2 cellular contexts compared by ENCODE assay signal in the genomic region with DNA sequence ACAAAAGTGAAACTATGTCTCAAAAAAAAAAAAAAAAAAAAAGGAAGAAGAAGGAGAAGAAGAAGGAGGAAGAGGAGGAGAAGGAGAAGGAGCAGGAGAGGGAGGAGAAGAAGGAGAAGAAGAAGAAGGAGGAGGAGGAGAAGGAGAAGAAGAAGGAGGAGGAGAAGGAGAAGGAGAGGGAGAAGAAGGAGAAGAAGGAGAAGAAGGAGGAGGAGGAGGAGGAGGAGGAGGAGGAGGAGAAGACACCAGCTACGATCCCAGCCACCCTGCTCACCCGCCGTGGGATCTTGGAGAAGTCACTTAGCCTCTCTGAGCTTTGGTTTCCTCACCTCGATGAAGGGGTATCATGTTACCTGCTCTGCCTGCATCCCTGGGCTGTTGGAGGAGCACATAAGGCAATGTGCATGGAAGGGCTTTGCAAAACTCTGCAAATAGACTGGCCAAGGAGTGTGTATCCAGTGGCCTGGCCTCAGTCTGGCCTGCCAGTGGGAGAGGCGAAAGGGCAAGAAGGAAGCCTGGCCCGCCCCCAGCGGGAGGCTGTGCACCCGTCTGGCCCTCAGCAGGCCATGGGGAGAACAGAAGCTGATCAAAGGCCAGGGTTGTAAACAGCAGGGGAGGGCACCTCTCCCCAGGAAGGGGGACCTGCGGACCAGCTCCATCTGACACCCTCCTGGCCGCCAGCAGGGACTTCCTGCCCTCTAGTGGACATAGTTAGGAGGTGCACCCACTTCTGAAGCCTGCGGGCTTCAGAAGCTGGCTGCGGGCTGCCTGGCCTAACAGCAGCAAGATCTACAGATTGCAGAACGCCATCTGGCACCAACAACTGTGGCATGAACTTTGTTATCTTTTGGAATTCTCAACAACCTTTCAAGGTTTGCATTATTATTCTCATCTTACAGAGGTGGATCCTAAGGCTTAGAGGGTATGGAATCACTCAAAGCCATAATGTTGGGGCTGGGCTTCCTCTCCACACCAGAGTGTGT.
A peak's percentile ranks its signal among the peaks of the same experiment; 100 is the strongest.
TF ChIP-seq lines count a peak whose summit lies in the region.

No MANE protein-coding gene starts in this region.

TF ChIP-seq in HCT116, 20 proteins besides CTCF, POLR2A, EP300 and RAD21:
- TF ChIP-seq TCF7L2 (IDR thresholded peaks at IDR 0.05; ENCODE audit: borderline replicate concordance, extremely low read depth, insufficient read depth, insufficient read length) (peak; percentile 52), FOSL1 (IDR thresholded peaks at IDR 0.05; ENCODE audit: low read depth) (no peak)

TF ChIP-seq in GM12878, 131 proteins besides CTCF, POLR2A, EP300 and RAD21:
- 0 out of 2 replicates have a peak, but pooled peaks have one; percentile 49 for TF ChIP-seq STAT1 (conservative IDR thresholded peaks at IDR 0.05)
- no peak for TF ChIP-seq STAT3 (IDR thresholded peaks at IDR 0.05; ENCODE audit: low read depth, low read length)
- TF ChIP-seq, protein P1, sequence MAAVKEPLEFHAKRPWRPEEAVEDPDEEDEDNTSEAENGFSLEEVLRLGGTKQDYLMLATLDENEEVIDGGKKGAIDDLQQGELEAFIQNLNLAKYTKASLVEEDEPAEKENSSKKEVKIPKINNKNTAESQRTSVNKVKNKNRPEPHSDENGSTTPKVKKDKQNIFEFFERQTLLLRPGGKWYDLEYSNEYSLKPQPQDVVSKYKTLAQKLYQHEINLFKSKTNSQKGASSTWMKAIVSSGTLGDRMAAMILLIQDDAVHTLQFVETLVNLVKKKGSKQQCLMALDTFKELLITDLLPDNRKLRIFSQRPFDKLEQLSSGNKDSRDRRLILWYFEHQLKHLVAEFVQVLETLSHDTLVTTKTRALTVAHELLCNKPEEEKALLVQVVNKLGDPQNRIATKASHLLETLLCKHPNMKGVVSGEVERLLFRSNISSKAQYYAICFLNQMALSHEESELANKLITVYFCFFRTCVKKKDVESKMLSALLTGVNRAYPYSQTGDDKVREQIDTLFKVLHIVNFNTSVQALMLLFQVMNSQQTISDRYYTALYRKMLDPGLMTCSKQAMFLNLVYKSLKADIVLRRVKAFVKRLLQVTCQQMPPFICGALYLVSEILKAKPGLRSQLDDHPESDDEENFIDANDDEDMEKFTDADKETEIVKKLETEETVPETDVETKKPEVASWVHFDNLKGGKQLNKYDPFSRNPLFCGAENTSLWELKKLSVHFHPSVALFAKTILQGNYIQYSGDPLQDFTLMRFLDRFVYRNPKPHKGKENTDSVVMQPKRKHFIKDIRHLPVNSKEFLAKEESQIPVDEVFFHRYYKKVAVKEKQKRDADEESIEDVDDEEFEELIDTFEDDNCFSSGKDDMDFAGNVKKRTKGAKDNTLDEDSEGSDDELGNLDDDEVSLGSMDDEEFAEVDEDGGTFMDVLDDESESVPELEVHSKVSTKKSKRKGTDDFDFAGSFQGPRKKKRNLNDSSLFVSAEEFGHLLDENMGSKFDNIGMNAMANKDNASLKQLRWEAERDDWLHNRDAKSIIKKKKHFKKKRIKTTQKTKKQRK (IDR thresholded peaks at IDR 0.05; ENCODE audit: low read depth, low read length): no peak
- TF ChIP-seq SUZ12 (IDR thresholded peaks at IDR 0.05; ENCODE audit: unreplicated experiment): no peak
- 0 out of 2 replicates have a peak, but pooled peaks have one; percentile 21 for TF ChIP-seq NBN (IDR thresholded peaks at IDR 0.05)
- TF ChIP-seq CREM (IDR thresholded peaks at IDR 0.05; ENCODE audit: low read depth): no peak
- no peak for TF ChIP-seq FOXK2 (IDR thresholded peaks at IDR 0.05)
- TF ChIP-seq, protein P2, sequence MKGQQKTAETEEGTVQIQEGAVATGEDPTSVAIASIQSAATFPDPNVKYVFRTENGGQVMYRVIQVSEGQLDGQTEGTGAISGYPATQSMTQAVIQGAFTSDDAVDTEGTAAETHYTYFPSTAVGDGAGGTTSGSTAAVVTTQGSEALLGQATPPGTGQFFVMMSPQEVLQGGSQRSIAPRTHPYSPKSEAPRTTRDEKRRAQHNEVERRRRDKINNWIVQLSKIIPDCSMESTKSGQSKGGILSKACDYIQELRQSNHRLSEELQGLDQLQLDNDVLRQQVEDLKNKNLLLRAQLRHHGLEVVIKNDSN (IDR thresholded peaks at IDR 0.05; ENCODE audit: borderline replicate concordance, extremely low read length, insufficient read depth, low read depth, low read length): no peak
- TF ChIP-seq, protein P3, sequence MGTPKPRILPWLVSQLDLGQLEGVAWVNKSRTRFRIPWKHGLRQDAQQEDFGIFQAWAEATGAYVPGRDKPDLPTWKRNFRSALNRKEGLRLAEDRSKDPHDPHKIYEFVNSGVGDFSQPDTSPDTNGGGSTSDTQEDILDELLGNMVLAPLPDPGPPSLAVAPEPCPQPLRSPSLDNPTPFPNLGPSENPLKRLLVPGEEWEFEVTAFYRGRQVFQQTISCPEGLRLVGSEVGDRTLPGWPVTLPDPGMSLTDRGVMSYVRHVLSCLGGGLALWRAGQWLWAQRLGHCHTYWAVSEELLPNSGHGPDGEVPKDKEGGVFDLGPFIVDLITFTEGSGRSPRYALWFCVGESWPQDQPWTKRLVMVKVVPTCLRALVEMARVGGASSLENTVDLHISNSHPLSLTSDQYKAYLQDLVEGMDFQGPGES (IDR thresholded peaks at IDR 0.05): no peak
- 0 out of 2 replicates have a peak, but pooled peaks have one; percentile 13 for TF ChIP-seq TCF12 (IDR thresholded peaks at IDR 0.05; ENCODE audit: low read depth, low read length)
- TF ChIP-seq YY1 (IDR thresholded peaks at IDR 0.05; ENCODE audit: low read depth, low read length): peak; percentile 73; the same call in 1 of the 2 replicates
- TF ChIP-seq IKZF2 (IDR thresholded peaks at IDR 0.05): no peak
- TF ChIP-seq BHLHE40 (IDR thresholded peaks at IDR 0.05; ENCODE audit: borderline replicate concordance in 1 of 2, low read depth in 2 of 2, low read length in 1 of 2): 0 out of 4 replicates have a peak, but pooled peaks have one; percentile 13 to 30
- TF ChIP-seq IKZF1 (conservative IDR thresholded peaks at IDR 0.05): peak; percentile 49
- TF ChIP-seq ZNF207 (IDR thresholded peaks at IDR 0.05; ENCODE audit: borderline replicate concordance): peak; percentile 62; the same call in 1 of the 2 replicates
- 0 out of 2 replicates have a peak, but pooled peaks have one; percentile 60 for TF ChIP-seq GATAD2B (conservative IDR thresholded peaks at IDR 0.05; ENCODE audit: low read depth)
- no peak for TF ChIP-seq RUNX3 (IDR thresholded peaks at IDR 0.05; ENCODE audit: low read length)
- TF ChIP-seq LARP7 (IDR thresholded peaks at IDR 0.05): peak; percentile 57; the same call in 1 of the 2 replicates
- no peak for TF ChIP-seq JUNB (IDR thresholded peaks at IDR 0.05)
- TF ChIP-seq RB1 (IDR thresholded peaks at IDR 0.05; ENCODE audit: borderline replicate concordance): peak; percentile 44; the same call in 1 of the 2 replicates
- peak; percentile 44 for TF ChIP-seq NR2F1 (conservative IDR thresholded peaks at IDR 0.05)
- TF ChIP-seq ASH2L (IDR thresholded peaks at IDR 0.05; ENCODE audit: borderline replicate concordance, low read depth): no peak
- TF ChIP-seq SMC3 (IDR thresholded peaks at IDR 0.05; ENCODE audit: borderline replicate concordance, low read length): peak; percentile 95
- TF ChIP-seq DPF2 (IDR thresholded peaks at IDR 0.05): 0 out of 2 replicates have a peak, but pooled peaks have one; percentile 43
- TF ChIP-seq, protein P4, sequence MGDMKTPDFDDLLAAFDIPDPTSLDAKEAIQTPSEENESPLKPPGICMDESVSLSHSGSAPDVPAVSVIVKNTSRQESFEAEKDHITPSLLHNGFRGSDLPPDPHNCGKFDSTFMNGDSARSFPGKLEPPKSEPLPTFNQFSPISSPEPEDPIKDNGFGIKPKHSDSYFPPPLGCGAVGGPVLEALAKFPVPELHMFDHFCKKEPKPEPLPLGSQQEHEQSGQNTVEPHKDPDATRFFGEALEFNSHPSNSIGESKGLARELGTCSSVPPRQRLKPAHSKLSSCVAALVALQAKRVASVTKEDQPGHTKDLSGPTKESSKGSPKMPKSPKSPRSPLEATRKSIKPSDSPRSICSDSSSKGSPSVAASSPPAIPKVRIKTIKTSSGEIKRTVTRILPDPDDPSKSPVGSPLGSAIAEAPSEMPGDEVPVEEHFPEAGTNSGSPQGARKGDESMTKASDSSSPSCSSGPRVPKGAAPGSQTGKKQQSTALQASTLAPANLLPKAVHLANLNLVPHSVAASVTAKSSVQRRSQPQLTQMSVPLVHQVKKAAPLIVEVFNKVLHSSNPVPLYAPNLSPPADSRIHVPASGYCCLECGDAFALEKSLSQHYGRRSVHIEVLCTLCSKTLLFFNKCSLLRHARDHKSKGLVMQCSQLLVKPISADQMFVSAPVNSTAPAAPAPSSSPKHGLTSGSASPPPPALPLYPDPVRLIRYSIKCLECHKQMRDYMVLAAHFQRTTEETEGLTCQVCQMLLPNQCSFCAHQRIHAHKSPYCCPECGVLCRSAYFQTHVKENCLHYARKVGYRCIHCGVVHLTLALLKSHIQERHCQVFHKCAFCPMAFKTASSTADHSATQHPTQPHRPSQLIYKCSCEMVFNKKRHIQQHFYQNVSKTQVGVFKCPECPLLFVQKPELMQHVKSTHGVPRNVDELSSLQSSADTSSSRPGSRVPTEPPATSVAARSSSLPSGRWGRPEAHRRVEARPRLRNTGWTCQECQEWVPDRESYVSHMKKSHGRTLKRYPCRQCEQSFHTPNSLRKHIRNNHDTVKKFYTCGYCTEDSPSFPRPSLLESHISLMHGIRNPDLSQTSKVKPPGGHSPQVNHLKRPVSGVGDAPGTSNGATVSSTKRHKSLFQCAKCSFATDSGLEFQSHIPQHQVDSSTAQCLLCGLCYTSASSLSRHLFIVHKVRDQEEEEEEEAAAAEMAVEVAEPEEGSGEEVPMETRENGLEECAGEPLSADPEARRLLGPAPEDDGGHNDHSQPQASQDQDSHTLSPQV (IDR thresholded peaks at IDR 0.05): peak; percentile 62; the same call in 1 of the 2 replicates
- peak; percentile 70; the same call in 1 of the 2 replicates for TF ChIP-seq SMARCA5 (IDR thresholded peaks at IDR 0.05)
- no peak for TF ChIP-seq SPI1 (IDR thresholded peaks at IDR 0.05; ENCODE audit: borderline replicate concordance, insufficient read depth, low read depth, low read length)
- TF ChIP-seq RELA (IDR thresholded peaks at IDR 0.05; ENCODE audit: borderline replicate concordance, partially characterized antibody): peak; percentile 49
- TF ChIP-seq ZNF274 (IDR thresholded peaks at IDR 0.05; ENCODE audit: insufficient read depth, insufficient read length): no peak
